In the genomic region with DNA sequence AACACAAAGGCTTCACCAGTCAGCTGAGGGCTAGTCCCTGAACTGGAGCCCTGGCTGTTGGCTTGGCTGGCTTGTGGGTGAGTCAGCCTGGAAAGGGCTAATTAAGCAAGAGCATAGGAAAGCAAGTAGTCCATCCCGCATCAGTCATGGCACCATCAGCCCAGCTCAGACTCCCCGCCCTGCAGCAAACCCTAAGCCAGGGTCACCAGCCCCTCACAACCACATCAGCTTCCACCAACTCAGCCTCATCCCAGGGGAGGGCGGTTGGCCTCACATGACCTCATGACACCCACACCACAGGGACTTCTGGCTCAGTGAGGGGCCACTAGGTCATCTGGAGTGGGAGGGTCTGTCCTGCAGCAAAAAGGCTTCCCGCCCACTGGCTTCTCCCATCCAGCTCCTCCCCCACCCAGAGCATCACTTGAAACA, we compare ENCODE assay signal across 9 cellular contexts. TPM values are rescaled to one million over a fixed set of nuclear protein-coding genes. Genes with fewer than 3 reads are reported as not detected.
A peak's percentile ranks its signal among the peaks of the same experiment; 100 is the strongest.
DNase-seq lines count a peak whose midpoint lies in the region; ATAC-seq and TF ChIP-seq lines count a peak whose summit lies in the region.
"Had no signal": no experiment of that assay in that cellular context is flagged by ENCODE, and none has a peak within 500 bp of the region (broad histone marks: within the 10 kb centered on the region; RNA-seq: fewer than 3 reads in every experiment).

No MANE protein-coding gene starts in this region.

- H3K27me3 ChIP-seq in sigmoid colon: no peaks in the 10 kb centered on the region

- peak overlapping the region in 3 of 4 donors; percentile 15 to 69 (median 52) for H3K27ac ChIP-seq in sigmoid colon

- no peak for TF ChIP-seq POLR2A in sigmoid colon (IDR thresholded peaks at IDR 0.05)

- no peak for TF ChIP-seq EP300 in sigmoid colon (IDR thresholded peaks at IDR 0.05)

- no peak for TF ChIP-seq CTCF in sigmoid colon (IDR thresholded peaks at IDR 0.05)

- DNase-seq in H4 (ENCODE audit: low spot score) (peak; percentile 38), fibroblast of the conjunctiva (ENCODE audit: low read depth) (peak; percentile 58), sigmoid colon (peak; percentile 82), left colon (no peak), HUDEP-2 (lab: John Stamatoyannopoulos, UW; ENCODE audit: unreplicated experiment in 76 of 76) (no peak), cortex of kidney (lab: John Stamatoyannopoulos, UW) (no peak)
- peak; percentile 43 for DNase-seq in activated CD8-positive, alpha-beta memory T cell treated with anti-CD3 and anti-CD28 coated beads, Interleukin-2, amount 50 U/mL, for 48 hours
- DNase-seq in activated CD4-positive, CD25-positive, alpha-beta regulatory T cell (lab: John Stamatoyannopoulos, UW): no peak
- DNase-seq: effector memory CD4-positive, alpha-beta T cell had no signal

- peaks cover 0 to 20% (median 18%) of the 10 kb centered on the region in 4 donors for H3K4me1 ChIP-seq in sigmoid colon

- intact Hi-C loops in sigmoid colon (cut with DNase I): no loop called here
- intact Hi-C loops in left colon (cut with DNase I, micrococcal nuclease): no loop called here

- WGBS in sigmoid colon, 2 donors: 92 to 96% methylated on average over 4 of the region's 4 CpGs

- no peak overlapping the region for H3K4me3 ChIP-seq in sigmoid colon

- no peaks in the 10 kb centered on the region for H3K9me3 ChIP-seq in sigmoid colon

- ATAC-seq in left colon: no peak

- peaks cover 21 to 69% (median 25%) of the 10 kb centered on the region in 4 donors for H3K36me3 ChIP-seq in sigmoid colon

RNA-seq across cellular contexts. Expression of a gene that starts 7.0 kb away (rescaled TPM):
- total RNA-seq in H4 (2014; rRNA removed; shearing (Covaris generic)): 0.31 and 2.7 TPM in 2 replicates
- 10 to 100 TPM in 1 of 4 donors, 1 to 10 TPM in 2, under 1 TPM in 1; 0.95 to 18.3 (median 7.1) TPM for total RNA-seq in sigmoid colon
- 10 to 100 TPM in 1 of 3 donors, 1 to 10 TPM in 2; 3.2 to 11.0 (median 7.8) TPM for polyA plus RNA-seq in sigmoid colon
- total RNA-seq in left colon: 1 to 10 TPM; 5.9 to 8.0 TPM

RNA-seq across cellular contexts. Expression of a gene that starts 35.9 kb away (rescaled TPM):
- total RNA-seq in H4 (2014; rRNA removed; shearing (Covaris generic)): 0.41 TPM in 1 of 2 replicates, not detected in the other
- total RNA-seq in sigmoid colon (1 to 10 TPM in 1 of 4 donors, not detected in 3; 1.4 TPM), left colon (under 1 TPM; 0.22 to 0.52 TPM)
- polyA plus RNA-seq in sigmoid colon: under 1 TPM in 1 of 3 donors, not detected in 2; 0.20 TPM

RNA-seq across cellular contexts. Expression of a gene that starts 37.3 kb away (rescaled TPM):
- total RNA-seq in H4 (2014; rRNA removed; shearing (Covaris generic)): 27.1 and 46.4 TPM in 2 replicates
- 10 to 100 TPM; 47.6 to 63.7 (median 57.0) TPM for total RNA-seq in sigmoid colon
- 10 to 100 TPM; 17.4 to 78.6 (median 27.5) TPM for polyA plus RNA-seq in sigmoid colon
- 100 to 1,000 TPM in 1 of 2 donors, 10 to 100 TPM in 1; 65.6 to 140 TPM for total RNA-seq in left colon

Comparison
In these comparisons a context has a peak if more than half of its experiments do, and no peak if none do; other contexts are left out.
1. DNase-seq: peak in H4 (single experiment), activated CD8-positive, alpha-beta memory T cell treated with anti-CD3 and anti-CD28 coated beads, Interleukin-2, amount 50 U/mL, for 48 hours (single experiment), fibroblast of the conjunctiva (single experiment) and sigmoid colon (single experiment); none in left colon (0 of 2), HUDEP-2 (0 of 76), activated CD4-positive, CD25-positive, alpha-beta regulatory T cell (0 of 4) and cortex of kidney (single experiment).